8 cellular contexts compared by ENCODE assay signal in the genomic region with DNA sequence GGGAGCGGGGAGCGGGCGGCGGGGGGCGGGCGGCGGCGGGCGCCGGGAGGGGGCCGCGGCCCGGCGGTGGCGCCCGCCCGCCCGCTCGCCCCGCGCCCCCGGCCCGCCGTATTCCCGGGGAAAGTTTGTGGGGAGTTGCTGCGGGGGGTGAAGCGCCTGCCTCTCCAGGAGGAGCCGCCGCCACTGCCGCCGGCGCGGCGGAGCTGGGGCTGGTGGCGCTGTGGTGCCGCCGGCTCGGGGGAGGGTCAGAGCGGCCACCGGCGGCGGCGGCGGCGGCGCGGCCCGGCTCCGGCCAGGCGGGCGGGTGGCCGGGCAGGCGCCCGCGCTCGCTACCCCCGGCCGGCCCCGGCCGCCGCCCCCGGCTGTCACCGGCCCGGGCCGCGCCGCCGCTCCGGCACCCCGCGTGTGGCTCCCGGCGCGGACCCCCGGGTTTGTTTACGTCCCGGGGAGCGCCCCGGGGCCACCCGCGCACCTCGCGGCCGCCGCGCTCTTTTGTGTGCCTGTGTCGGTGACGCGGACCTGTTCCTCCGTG. TPM values are rescaled to one million over a fixed set of nuclear protein-coding genes. Genes with fewer than 3 reads are reported as not detected.
DNase-seq lines count a peak whose midpoint lies in the region; ATAC-seq and TF ChIP-seq lines count a peak whose summit lies in the region.

No MANE protein-coding gene starts in this region.

- POLR2A ChIA-PET in CD8-positive, alpha-beta memory T cell (lab: Charles Lee): no interaction called here

- no peaks in the 10 kb centered on the region for H3K27me3 Mint-ChIP-seq in CD8-positive, alpha-beta memory T cell

- peaks cover 0 to 11% (median 0%) of the 10 kb centered on the region in 3 donors for H3K36me3 Mint-ChIP-seq in CD8-positive, alpha-beta memory T cell

- ATAC-seq in GM21528 (IDR thresholded peaks at IDR 0.05; ENCODE audit: low FRiP score, unreplicated experiment) (peak; percentile 2), gastrocnemius medialis (peak; percentile 48 to 51), GM19351 (IDR thresholded peaks at IDR 0.05; ENCODE audit: unreplicated experiment) (no peak)

- H3K27ac ChIP-seq in CD8-positive, alpha-beta memory T cell (ENCODE audit: low read depth, low read length): no peak overlapping the region
- no peak overlapping the region for H3K27ac ChIP-seq in iPS DF 6.9 (ENCODE audit: low read length)
- H3K27ac ChIP-seq in gastrocnemius medialis: peak overlapping the region; percentile 74 to 84 (median 80)

- H3K36me3 ChIP-seq in CD8-positive, alpha-beta memory T cell (ENCODE audit: insufficient read depth, low read length): no peaks in the 10 kb centered on the region
- H3K36me3 ChIP-seq in iPS DF 6.9 (ENCODE audit: control insufficient read depth, insufficient read depth, low read length): no peaks in the 10 kb centered on the region
- no peaks in the 10 kb centered on the region for H3K36me3 ChIP-seq in gastrocnemius medialis

- no peak overlapping the region for H3K27ac Mint-ChIP-seq in CD8-positive, alpha-beta memory T cell

- DNase-seq in CD8-positive, alpha-beta memory T cell: peak in 2 of 5 donors; percentile 16 to 18
- DNase-seq in NCI-H748 treated with DMSO at 0.1 percent for 48 hours (lab: John Stamatoyannopoulos, UW) (peak; percentile 18), astrocyte of the hippocampus (ENCODE audit: low read depth, low spot score) (peak; percentile 75), iPS DF 6.9 (ENCODE audit: low read depth, low spot score) (no peak), gastrocnemius medialis (peak; percentile 14 to 46), H4 (ENCODE audit: low spot score) (no peak)

- no peaks in the 10 kb centered on the region for H3K27me3 ChIP-seq in CD8-positive, alpha-beta memory T cell (ENCODE audit: insufficient read depth, low read length, poor library complexity, severe bottlenecking)
- H3K27me3 ChIP-seq in iPS DF 6.9 (ENCODE audit: control insufficient read depth, insufficient read depth, low read length) (no peaks in the 10 kb centered on the region), gastrocnemius medialis (no peaks in the 10 kb centered on the region)

- no peak for TF ChIP-seq CTCF in gastrocnemius medialis (IDR thresholded peaks at IDR 0.05 in 4 of 5, conservative IDR thresholded peaks at IDR 0.05 in 1 of 5)

- CTCF ChIA-PET in CD8-positive, alpha-beta memory T cell (lab: Charles Lee): interaction anchor here (1.0 kb wide), 1 partner anchor 73 kb away, joined by 3 read pairs; no protein-coding TSS in a partner anchor

- H3K4me1 ChIP-seq in CD8-positive, alpha-beta memory T cell (ENCODE audit: insufficient read depth, low read length): peaks cover 16% of the 10 kb centered on the region
- H3K4me1 ChIP-seq in iPS DF 6.9 (ENCODE audit: control insufficient read depth, insufficient read depth, low read length): peaks cover 2% of the 10 kb centered on the region; the same call in 1 of the 2 replicates
- peaks cover 23 to 28% of the 10 kb centered on the region in 2 donors for H3K4me1 ChIP-seq in gastrocnemius medialis

- peak overlapping the region in 4 of 7 donors; percentile 29 to 79 (median 51) for H3K4me3 Mint-ChIP-seq in CD8-positive, alpha-beta memory T cell

- no peak for TF ChIP-seq POLR2A in gastrocnemius medialis (IDR thresholded peaks at IDR 0.05)

- H3K4me1 Mint-ChIP-seq in CD8-positive, alpha-beta memory T cell: peaks cover 28 to 41% (median 37%) of the 10 kb centered on the region in 3 donors

- in situ Hi-C loops in gastrocnemius medialis (cut with MboI; ENCODE audit: low sequenced_read_pairs in 4 of 4): loop anchor here in 2 of 4 donors (25.0 kb wide), 2 partner anchors 129 to 421 kb away; no protein-coding TSS in a partner anchor

- H3K9me3 ChIP-seq in CD8-positive, alpha-beta memory T cell (ENCODE audit: low read length): no peaks in the 10 kb centered on the region
- H3K9me3 ChIP-seq in iPS DF 6.9 (ENCODE audit: control insufficient read depth, insufficient read depth, low read length): no peaks in the 10 kb centered on the region
- no peaks in the 10 kb centered on the region for H3K9me3 ChIP-seq in gastrocnemius medialis

- no peaks in the 10 kb centered on the region for H3K9me3 Mint-ChIP-seq in CD8-positive, alpha-beta memory T cell

- peak overlapping the region; percentile 19 for H3K4me3 ChIP-seq in CD8-positive, alpha-beta memory T cell (ENCODE audit: low read length)
- H3K4me3 ChIP-seq in iPS DF 6.9 (ENCODE audit: low read length) (peak overlapping the region; percentile 73), gastrocnemius medialis (peak overlapping the region; percentile 62 to 86 (median 74))

- intact Hi-C loops in gastrocnemius medialis (cut with DNase I; ENCODE audit: low total_unique reads): loop anchor here (5.0 kb wide), 2 partner anchors 81 to 171 kb away; no protein-coding TSS in a partner anchor

- no CpG with 5 or more reads among the region's 90 CpGs for WGBS in iPS DF 6.9 (ENCODE audit: insufficient coverage, insufficient read length)

RNA-seq across cellular contexts. Expression of gene CUX1, which starts 0.9 kb away (rescaled TPM):
- 10 to 100 TPM; 23.2 to 23.6 TPM for total RNA-seq in CD8-positive, alpha-beta memory T cell
- 26.4 TPM for polyA plus RNA-seq in CD8-positive, alpha-beta memory T cell
- 10 to 100 TPM; 44.1 to 57.9 (median 54.9) TPM for total RNA-seq in gastrocnemius medialis
- 20.1 and 21.9 TPM in 2 replicates for total RNA-seq in H4 (2014; rRNA removed; shearing (Covaris generic))

Comparison
In these comparisons a context has a peak if more than half of its experiments do, and no peak if none do; other contexts are left out.
1. DNase-seq: peak in NCI-H748 treated with DMSO at 0.1 percent for 48 hours (single experiment), astrocyte of the hippocampus (single experiment) and gastrocnemius medialis (2 of 2); none in iPS DF 6.9 (single experiment) and H4 (single experiment).
2. H3K27ac ChIP-seq: peak in gastrocnemius medialis (4 of 4); none in CD8-positive, alpha-beta memory T cell (single experiment) and iPS DF 6.9 (single experiment).
3. H3K4me3 ChIP-seq: peak in every context shown above with its lines; median percentile 74 in gastrocnemius medialis; 73 in iPS DF 6.9; 19 in CD8-positive, alpha-beta memory T cell.